9 cellular contexts compared by ENCODE assay signal in the genomic region with DNA sequence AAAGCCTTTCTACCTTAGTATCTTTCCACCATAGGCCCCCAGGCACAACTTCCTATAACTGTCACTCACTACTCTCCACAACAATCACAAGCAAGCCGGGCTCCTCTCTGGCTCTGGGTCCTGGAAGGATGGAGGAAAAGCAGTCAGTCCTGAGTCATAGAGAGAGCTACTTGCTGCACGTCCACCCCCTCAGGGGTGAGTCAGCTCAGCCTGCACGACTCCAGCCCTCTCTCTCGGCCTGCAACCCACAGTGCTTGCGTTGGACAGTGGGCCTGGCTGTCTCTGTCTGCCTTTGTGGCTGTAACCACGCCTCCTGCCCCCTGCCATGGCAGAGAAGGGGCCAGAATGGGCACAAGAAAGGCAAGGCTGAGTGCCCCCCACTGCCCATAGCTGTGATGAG.
DNase-seq lines count a peak whose midpoint lies in the region; ATAC-seq lines count a peak whose summit lies in the region.
"Had no signal": no experiment of that assay in that cellular context is flagged by ENCODE, and none has a peak within 500 bp of the region (broad histone marks: within the 10 kb centered on the region; RNA-seq: fewer than 3 reads in every experiment).

No MANE protein-coding gene starts in this region.

- peak; percentile 84 for ATAC-seq in stimulated activated naive CD8-positive, alpha-beta T cell treated with anti-CD3 and anti-CD28 coated beads, Interleukin-15, Interleukin-2, amounts not matched to agents 100 U/mL and 50 U/mL, for 24 hours

- DNase-seq in activated CD4-positive, alpha-beta T cell treated with anti-CD3 and anti-CD28 coated beads for 48 hours: peak; percentile 55
- no peak for DNase-seq in activated CD4-positive, alpha-beta T cell treated with anti-CD3 and anti-CD28 coated beads for 1 hour
- peak in 40 of 58 donors; percentile 4 to 86 (median 48) for DNase-seq in anterior cingulate cortex (lab: John Stamatoyannopoulos, UW)
- DNase-seq in iPS-NIHi7 (ENCODE audit: extremely low spot score): peak; percentile 71
- DNase-seq in stimulated activated naive CD8-positive, alpha-beta T cell treated with anti-CD3 and anti-CD28 coated beads, Interleukin-15, Interleukin-2, amounts not matched to agents 100 U/mL and 50 U/mL, for 24 hours: peak; percentile 41
- DNase-seq in NOMO-1 (lab: John Stamatoyannopoulos, UW; ENCODE audit: unreplicated experiment in 2 of 2): no peak
- DNase-seq in cerebellar nuclear complex (lab: John Stamatoyannopoulos, UW): no peak
- no peak for DNase-seq in NCI-H2029 treated with DMSO at 0.1 percent for 48 hours (lab: John Stamatoyannopoulos, UW)
- DNase-seq: CD4-positive, CD25-positive, alpha-beta regulatory T cell had no signal

Comparison
In these comparisons a context has a peak if more than half of its experiments do, and no peak if none do; other contexts are left out.
1. DNase-seq: peak in activated CD4-positive, alpha-beta T cell treated with anti-CD3 and anti-CD28 coated beads for 48 hours (single experiment), anterior cingulate cortex (40 of 58), iPS-NIHi7 (single experiment) and stimulated activated naive CD8-positive, alpha-beta T cell treated with anti-CD3 and anti-CD28 coated beads, Interleukin-15, Interleukin-2, amounts not matched to agents 100 U/mL and 50 U/mL, for 24 hours (single experiment); none in activated CD4-positive, alpha-beta T cell treated with anti-CD3 and anti-CD28 coated beads for 1 hour (single experiment), NOMO-1 (0 of 2), cerebellar nuclear complex (0 of 2) and NCI-H2029 treated with DMSO at 0.1 percent for 48 hours (single experiment).